In genomic region chr6:125790403-125791150, GRCh38 we compare ENCODE assay signal across 8 cellular contexts. TPM values are rescaled to one million over a fixed set of nuclear protein-coding genes. Genes with fewer than 3 reads are reported as not detected.
DNase-seq lines count a peak whose midpoint lies in the region; ATAC-seq and TF ChIP-seq lines count a peak whose summit lies in the region.

NCOA7 (plus strand) TSS chr6:125790960; CDS start chr6:125815355, 24,395 bp downstream.

- 0 to 1% (median 0%) methylated on average over 22 to 96 of the region's 97 CpGs; no CpG with 5 or more reads in 1 of the 4 donors for WGBS in adrenal gland, 4 donors
- whole genome bisulfite sequencing in prostate gland: under 1% methylated on average over 85 of the region's 97 CpGs

- H3K36me3 ChIP-seq in GM06990 (ENCODE audit: control insufficient read depth, insufficient read depth, low read length): no peaks in the 10 kb centered on the region
- H3K36me3 ChIP-seq in H7 (replicated peaks; ENCODE audit: control insufficient read depth, insufficient read depth, low read length): no peaks in the 10 kb centered on the region
- H3K36me3 ChIP-seq in adrenal gland (replicated peaks in 1 of 2): no peaks in the 10 kb centered on the region
- no peaks in the 10 kb centered on the region for H3K36me3 ChIP-seq in prostate gland

- peaks cover 56 to 59% (median 58%) of the 10 kb centered on the region in 3 donors for H3K4me1 Mint-ChIP-seq in T-cell

- H3K4me3 ChIP-seq in GM06990 (replicated peaks; ENCODE audit: low read depth, low read length) (peak within 1 kb of the TSS; percentile 83), H7 (ENCODE audit: insufficient read depth, low read depth, low read length) (peak within 1 kb of the TSS; percentile 77), adrenal gland (peak within 1 kb of the TSS; percentile 65 to 96 (median 92)), prostate gland (peak within 1 kb of the TSS; percentile 52 to 78)

- intact Hi-C loops in adrenal gland (cut with DNase I): loop anchor here in 1 of 2 donors (5.0 kb wide), 1 partner anchor 62 kb away; no protein-coding TSS in a partner anchor
- intact Hi-C loops in left cardiac atrium (cut with DNase I): no loop called here
- intact Hi-C loops in prostate gland (cut with DNase I): loop anchor here (1.0 to 5.0 kb wide), 2 partner anchors 10 to 182 kb away; no protein-coding TSS in a partner anchor

- DNase-seq in GM06990 (ENCODE audit: extremely low read depth, insufficient read length) (peak; percentile 89), H7 (peak; percentile 90), LoVo (ENCODE audit: low spot score) (peak; percentile 77), T-cell (peak; percentile 60 to 84 (median 76)), adrenal gland (peak; percentile 77 to 89 (median 82)), left cardiac atrium (peak; percentile 86), prostate gland (ENCODE audit: low spot score) (peak; percentile 74), ureter (ENCODE audit: low spot score) (peak; percentile 86)

- H3K4me1 ChIP-seq in adrenal gland (replicated peaks in 1 of 2) (peaks cover 42 to 60% of the 10 kb centered on the region in 2 donors), prostate gland (replicated peaks) (peaks cover 6% of the 10 kb centered on the region)

- CTCF ChIA-PET in T-cell (lab: Charles Lee): interaction anchor here (0.5 to 6.6 kb wide), 32 partner anchors 9 to 1476 kb away, joined by 3 to 97 read pairs (median 4); partner anchors contain the start of genes HINT3 (in 1 of the 2), RNF146 (in 1 of the 2) and TRMT11 (in 1 of the 2)

- H3K27ac ChIP-seq in adrenal gland: peak within 1 kb of the TSS; percentile 95 to 99 (median 98)
- H3K27ac ChIP-seq in prostate gland: peak within 1 kb of the TSS; percentile 94 to 95

- no peaks in the 10 kb centered on the region for H3K27me3 ChIP-seq in GM06990 (replicated peaks; ENCODE audit: control insufficient read depth, insufficient read depth, low read length)
- no peaks in the 10 kb centered on the region; the same call in 1 of the 2 replicates for H3K27me3 ChIP-seq in H7 (ENCODE audit: control insufficient read depth, insufficient read depth, low read length)
- no peaks in the 10 kb centered on the region for H3K27me3 ChIP-seq in adrenal gland
- H3K27me3 ChIP-seq in prostate gland (replicated peaks; ENCODE audit: insufficient read depth): no peaks in the 10 kb centered on the region

- no peaks in the 10 kb centered on the region for H3K9me3 Mint-ChIP-seq in T-cell

- POLR2A ChIA-PET in T-cell (lab: Charles Lee): interaction anchor here (0.6 to 3.5 kb wide), 9 partner anchors 9 to 1589 kb away, joined by 3 to 57 read pairs (median 6); partner anchors contain the start of gene TRMT11 (in 2 of the 2)

- peak within 1 kb of the TSS; percentile 90 to 95 (median 93) for H3K4me3 Mint-ChIP-seq in T-cell

- TF ChIP-seq POLR2A in adrenal gland (IDR thresholded peaks at IDR 0.05): peak; percentile 82 to 89
- TF ChIP-seq POLR2A in prostate gland (IDR thresholded peaks at IDR 0.05): peak; percentile 83

- H3K36me3 Mint-ChIP-seq in T-cell: peaks cover 14% of the 10 kb centered on the region

- ATAC-seq in T-cell (replicated peaks in 1 of 4): peak; percentile 84 to 89 (median 86)
- peak; percentile 94 to 97 for ATAC-seq in left cardiac atrium

- no peaks in the 10 kb centered on the region for H3K9me3 ChIP-seq in adrenal gland (replicated peaks in 1 of 3)
- H3K9me3 ChIP-seq in prostate gland: no peaks in the 10 kb centered on the region

- peak within 1 kb of the TSS; percentile 99 for H3K27ac Mint-ChIP-seq in T-cell

- TF ChIP-seq CTCF in GM06990 (IDR thresholded peaks at IDR 0.05; ENCODE audit: insufficient read depth, low read length, poor library complexity, severe bottlenecking): no peak
- TF ChIP-seq CTCF in adrenal gland (IDR thresholded peaks at IDR 0.05): peak in 2 of 6 experiments; percentile 6 to 21
- peak in 2 of 4 experiments; percentile 18 to 42 for TF ChIP-seq CTCF in prostate gland (IDR thresholded peaks at IDR 0.05)

- H3K27me3 Mint-ChIP-seq in T-cell: no peaks in the 10 kb centered on the region

RNA-seq across cellular contexts. Expression of gene NCOA7, which starts in this region (rescaled TPM):
- 3.0 and 4.1 TPM in 2 replicates for total RNA-seq in H7 (2014; rRNA removed; shearing (Covaris generic))
- total RNA-seq in T-cell: 10 to 100 TPM; 40.3 to 51.6 (median 46.4) TPM
- 100 to 1,000 TPM in 4 of 8 donors, 10 to 100 TPM in 4; 51.2 to 180 (median 95.1) TPM for total RNA-seq in adrenal gland
- 10 to 100 TPM; 24.5 to 77.9 (median 53.0) TPM for polyA plus RNA-seq in adrenal gland
- 10 to 100 TPM; 18.4 to 24.8 TPM for total RNA-seq in left cardiac atrium
- total RNA-seq in prostate gland: 10 to 100 TPM; 15.5 to 15.6 TPM
- 62.8 TPM for total RNA-seq in ureter

Comparison
In these comparisons a context has a peak if more than half of its experiments do, and no peak if none do; other contexts are left out.
1. Peak in every context shown above with its lines: DNase-seq, ATAC-seq, H3K4me3 ChIP-seq and H3K27ac ChIP-seq.